ENCODE assay signal across 1 cellular context in the genomic region with DNA sequence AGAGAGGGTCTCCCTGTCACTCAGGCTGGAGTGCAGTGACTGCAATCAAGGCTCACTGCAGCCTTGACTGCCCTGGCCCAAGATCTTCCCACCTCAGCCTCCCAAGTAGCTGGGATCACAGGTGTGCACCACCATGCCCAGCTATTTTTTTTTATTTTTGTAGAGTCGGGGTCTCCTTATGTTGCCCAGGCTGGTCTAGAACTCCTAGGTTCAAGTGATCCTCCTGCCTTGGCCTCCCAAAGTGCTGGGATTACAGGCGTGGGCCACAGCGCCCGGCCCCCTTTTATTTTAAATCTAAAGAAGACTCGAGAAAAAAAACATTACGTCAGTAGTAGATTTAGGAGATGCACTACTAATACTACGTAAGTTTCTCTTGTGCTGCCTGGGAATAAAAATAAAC.
TF ChIP-seq lines count a peak whose summit lies in the region.

No MANE protein-coding gene starts in this region.

TF ChIP-seq in HepG2, 621 proteins besides CTCF, POLR2A, EP300 and RAD21:
- TF ChIP-seq, protein P1, sequence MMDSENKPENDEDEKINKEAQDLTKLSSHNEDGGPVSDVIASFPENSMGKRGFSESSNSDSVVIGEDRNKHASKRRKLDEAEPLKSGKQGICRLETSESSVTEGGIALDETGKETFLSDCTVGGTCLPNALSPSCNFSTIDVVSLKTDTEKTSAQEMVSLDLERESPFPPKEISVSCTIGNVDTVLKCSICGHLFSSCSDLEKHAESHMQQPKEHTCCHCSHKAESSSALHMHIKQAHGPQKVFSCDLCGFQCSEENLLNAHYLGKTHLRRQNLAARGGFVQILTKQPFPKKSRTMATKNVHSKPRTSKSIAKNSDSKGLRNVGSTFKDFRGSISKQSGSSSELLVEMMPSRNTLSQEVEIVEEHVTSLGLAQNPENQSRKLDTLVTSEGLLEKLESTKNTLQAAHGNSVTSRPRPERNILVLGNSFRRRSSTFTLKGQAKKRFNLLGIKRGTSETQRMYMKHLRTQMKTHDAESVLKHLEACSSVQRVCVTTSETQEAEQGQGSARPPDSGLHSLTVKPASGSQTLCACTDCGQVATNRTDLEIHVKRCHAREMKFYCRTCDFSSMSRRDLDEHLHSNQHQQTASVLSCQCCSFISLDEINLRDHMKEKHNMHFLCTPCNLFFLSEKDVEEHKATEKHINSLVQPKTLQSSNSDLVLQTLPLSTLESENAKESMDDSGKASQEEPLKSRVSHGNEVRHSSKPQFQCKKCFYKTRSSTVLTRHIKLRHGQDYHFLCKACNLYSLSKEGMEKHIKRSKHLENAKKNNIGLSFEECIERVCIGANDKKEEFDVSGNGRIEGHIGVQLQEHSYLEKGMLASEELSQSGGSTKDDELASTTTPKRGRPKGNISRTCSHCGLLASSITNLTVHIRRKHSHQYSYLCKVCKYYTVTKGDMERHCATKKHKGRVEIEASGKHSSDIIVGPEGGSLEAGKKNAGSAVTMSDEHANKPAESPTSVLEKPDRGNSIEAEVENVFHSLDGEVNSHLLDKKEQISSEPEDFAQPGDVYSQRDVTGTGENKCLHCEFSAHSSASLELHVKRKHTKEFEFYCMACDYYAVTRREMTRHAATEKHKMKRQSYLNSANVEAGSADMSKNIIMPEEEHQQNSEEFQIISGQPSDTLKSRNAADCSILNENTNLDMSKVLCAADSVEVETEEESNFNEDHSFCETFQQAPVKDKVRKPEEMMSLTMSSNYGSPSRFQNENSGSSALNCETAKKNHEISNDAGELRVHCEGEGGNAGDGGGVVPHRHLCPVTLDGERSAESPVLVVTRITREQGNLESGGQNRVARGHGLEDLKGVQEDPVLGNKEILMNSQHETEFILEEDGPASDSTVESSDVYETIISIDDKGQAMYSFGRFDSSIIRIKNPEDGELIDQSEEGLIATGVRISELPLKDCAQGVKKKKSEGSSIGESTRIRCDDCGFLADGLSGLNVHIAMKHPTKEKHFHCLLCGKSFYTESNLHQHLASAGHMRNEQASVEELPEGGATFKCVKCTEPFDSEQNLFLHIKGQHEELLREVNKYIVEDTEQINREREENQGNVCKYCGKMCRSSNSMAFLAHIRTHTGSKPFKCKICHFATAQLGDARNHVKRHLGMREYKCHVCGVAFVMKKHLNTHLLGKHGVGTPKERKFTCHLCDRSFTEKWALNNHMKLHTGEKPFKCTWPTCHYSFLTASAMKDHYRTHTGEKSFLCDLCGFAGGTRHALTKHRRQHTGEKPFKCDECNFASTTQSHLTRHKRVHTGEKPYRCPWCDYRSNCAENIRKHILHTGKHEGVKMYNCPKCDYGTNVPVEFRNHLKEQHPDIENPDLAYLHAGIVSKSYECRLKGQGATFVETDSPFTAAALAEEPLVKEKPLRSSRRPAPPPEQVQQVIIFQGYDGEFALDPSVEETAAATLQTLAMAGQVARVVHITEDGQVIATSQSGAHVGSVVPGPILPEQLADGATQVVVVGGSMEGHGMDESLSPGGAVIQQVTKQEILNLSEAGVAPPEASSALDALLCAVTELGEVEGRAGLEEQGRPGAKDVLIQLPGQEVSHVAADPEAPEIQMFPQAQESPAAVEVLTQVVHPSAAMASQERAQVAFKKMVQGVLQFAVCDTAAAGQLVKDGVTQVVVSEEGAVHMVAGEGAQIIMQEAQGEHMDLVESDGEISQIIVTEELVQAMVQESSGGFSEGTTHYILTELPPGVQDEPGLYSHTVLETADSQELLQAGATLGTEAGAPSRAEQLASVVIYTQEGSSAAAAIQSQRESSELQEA (CRISPR knock-in tag; IDR thresholded peaks at IDR 0.05; ENCODE audit: not compliant biosample characterization), result no peak
- TF ChIP-seq ZNF639 (CRISPR knock-in tag; conservative IDR thresholded peaks at IDR 0.05), result no peak
- no peak for TF ChIP-seq SP1 (IDR thresholded peaks at IDR 0.05)
- no peak for TF ChIP-seq SP1 (CRISPR knock-in tag; IDR thresholded peaks at IDR 0.05)
- TF ChIP-seq ELF4 (CRISPR knock-in tag; IDR thresholded peaks at IDR 0.05; ENCODE audit: borderline replicate concordance), result no peak
- TF ChIP-seq ZNF672 (CRISPR knock-in tag; IDR thresholded peaks at IDR 0.05), result no peak
- TF ChIP-seq, protein P2, sequence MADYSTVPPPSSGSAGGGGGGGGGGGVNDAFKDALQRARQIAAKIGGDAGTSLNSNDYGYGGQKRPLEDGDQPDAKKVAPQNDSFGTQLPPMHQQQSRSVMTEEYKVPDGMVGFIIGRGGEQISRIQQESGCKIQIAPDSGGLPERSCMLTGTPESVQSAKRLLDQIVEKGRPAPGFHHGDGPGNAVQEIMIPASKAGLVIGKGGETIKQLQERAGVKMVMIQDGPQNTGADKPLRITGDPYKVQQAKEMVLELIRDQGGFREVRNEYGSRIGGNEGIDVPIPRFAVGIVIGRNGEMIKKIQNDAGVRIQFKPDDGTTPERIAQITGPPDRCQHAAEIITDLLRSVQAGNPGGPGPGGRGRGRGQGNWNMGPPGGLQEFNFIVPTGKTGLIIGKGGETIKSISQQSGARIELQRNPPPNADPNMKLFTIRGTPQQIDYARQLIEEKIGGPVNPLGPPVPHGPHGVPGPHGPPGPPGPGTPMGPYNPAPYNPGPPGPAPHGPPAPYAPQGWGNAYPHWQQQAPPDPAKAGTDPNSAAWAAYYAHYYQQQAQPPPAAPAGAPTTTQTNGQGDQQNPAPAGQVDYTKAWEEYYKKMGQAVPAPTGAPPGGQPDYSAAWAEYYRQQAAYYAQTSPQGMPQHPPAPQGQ (CRISPR knock-in tag; IDR thresholded peaks at IDR 0.05; ENCODE audit: borderline replicate concordance), result no peak
- no peak for TF ChIP-seq CREB1 (IDR thresholded peaks at IDR 0.05)
- no peak for TF ChIP-seq CREB1 (CRISPR knock-in tag; IDR thresholded peaks at IDR 0.05)
- TF ChIP-seq, protein P3, sequence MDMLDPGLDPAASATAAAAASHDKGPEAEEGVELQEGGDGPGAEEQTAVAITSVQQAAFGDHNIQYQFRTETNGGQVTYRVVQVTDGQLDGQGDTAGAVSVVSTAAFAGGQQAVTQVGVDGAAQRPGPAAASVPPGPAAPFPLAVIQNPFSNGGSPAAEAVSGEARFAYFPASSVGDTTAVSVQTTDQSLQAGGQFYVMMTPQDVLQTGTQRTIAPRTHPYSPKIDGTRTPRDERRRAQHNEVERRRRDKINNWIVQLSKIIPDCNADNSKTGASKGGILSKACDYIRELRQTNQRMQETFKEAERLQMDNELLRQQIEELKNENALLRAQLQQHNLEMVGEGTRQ (IDR thresholded peaks at IDR 0.05; ENCODE audit: low read depth, low read length), result no peak
- TF ChIP-seq, protein P3 (CRISPR knock-in tag; IDR thresholded peaks at IDR 0.05; ENCODE audit: borderline replicate concordance), result no peak
- TF ChIP-seq BCLAF1 (IDR thresholded peaks at IDR 0.05), result no peak
- no peak for TF ChIP-seq MNT (IDR thresholded peaks at IDR 0.05)
- no peak for TF ChIP-seq NR3C1 (CRISPR knock-in tag; IDR thresholded peaks at IDR 0.05)
- TF ChIP-seq EHMT2 (IDR thresholded peaks at IDR 0.05; ENCODE audit: borderline replicate concordance, low read depth, low read length), result no peak
- no peak for TF ChIP-seq SRSF4 (IDR thresholded peaks at IDR 0.05; ENCODE audit: low read depth, low read length, poor library complexity, severe bottlenecking)
- no peak for TF ChIP-seq ZNF83 (CRISPR knock-in tag; IDR thresholded peaks at IDR 0.05; ENCODE audit: borderline replicate concordance)
- TF ChIP-seq, protein P4, sequence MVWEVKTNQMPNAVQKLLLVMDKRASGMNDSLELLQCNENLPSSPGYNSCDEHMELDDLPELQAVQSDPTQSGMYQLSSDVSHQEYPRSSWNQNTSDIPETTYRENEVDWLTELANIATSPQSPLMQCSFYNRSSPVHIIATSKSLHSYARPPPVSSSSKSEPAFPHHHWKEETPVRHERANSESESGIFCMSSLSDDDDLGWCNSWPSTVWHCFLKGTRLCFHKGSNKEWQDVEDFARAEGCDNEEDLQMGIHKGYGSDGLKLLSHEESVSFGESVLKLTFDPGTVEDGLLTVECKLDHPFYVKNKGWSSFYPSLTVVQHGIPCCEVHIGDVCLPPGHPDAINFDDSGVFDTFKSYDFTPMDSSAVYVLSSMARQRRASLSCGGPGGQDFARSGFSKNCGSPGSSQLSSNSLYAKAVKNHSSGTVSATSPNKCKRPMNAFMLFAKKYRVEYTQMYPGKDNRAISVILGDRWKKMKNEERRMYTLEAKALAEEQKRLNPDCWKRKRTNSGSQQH (CRISPR knock-in tag; IDR thresholded peaks at IDR 0.05; ENCODE audit: low read depth), result no peak
- no peak for TF ChIP-seq ZFX (CRISPR knock-in tag; IDR thresholded peaks at IDR 0.05; ENCODE audit: low read depth)
- TF ChIP-seq, protein P5, sequence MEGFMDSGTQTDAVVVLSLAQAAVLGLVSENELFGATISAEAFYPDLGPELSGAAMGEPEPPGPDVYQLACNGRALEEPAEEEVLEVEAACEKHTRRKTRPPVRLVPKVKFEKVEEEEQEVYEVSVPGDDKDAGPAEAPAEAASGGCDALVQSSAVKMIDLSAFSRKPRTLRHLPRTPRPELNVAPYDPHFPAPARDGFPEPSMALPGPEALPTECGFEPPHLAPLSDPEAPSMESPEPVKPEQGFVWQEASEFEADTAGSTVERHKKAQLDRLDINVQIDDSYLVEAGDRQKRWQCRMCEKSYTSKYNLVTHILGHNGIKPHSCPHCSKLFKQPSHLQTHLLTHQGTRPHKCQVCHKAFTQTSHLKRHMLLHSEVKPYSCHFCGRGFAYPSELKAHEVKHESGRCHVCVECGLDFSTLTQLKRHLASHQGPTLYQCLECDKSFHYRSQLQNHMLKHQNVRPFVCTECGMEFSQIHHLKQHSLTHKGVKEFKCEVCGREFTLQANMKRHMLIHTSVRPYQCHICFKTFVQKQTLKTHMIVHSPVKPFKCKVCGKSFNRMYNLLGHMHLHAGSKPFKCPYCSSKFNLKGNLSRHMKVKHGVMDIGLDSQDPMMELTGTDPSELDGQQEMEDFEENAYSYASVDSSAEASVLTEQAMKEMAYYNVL (CRISPR knock-in tag; IDR thresholded peaks at IDR 0.05; ENCODE audit: borderline replicate concordance), result no peak
- no peak for TF ChIP-seq SYNCRIP (IDR thresholded peaks at IDR 0.05; ENCODE audit: insufficient read depth, low read depth, low read length)
- TF ChIP-seq SMC3 (IDR thresholded peaks at IDR 0.05; ENCODE audit: low read length), result no peak
- no peak for TF ChIP-seq ZUFSP (CRISPR knock-in tag; IDR thresholded peaks at IDR 0.05; ENCODE audit: borderline replicate concordance)
TF ChIP-seq in HepG2: peak in this region for 0.
